In the genomic region with DNA sequence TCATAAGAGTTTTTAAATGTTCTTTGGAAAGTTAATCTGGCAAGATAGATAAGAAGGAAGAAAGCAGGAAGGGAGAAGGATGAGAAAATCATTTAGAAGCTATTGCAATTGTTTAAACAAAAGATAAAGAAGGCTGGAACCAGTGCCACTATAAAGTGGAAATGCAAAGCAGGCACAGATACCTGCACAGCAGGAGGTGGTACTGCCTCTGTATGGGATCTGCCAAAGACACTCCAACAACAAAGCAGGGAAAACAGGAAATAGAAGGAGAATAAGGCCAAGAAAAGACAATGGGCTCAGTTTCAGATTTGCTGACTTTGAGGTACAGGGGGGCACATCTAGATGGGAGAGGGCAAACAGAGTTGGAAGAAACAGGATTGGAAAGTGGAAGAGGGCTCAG, we compare ENCODE assay signal across 31 cellular contexts.
"Had no signal": no experiment of that assay in that cellular context is flagged by ENCODE, and none has a peak within 500 bp of the region (broad histone marks: within the 10 kb centered on the region; RNA-seq: fewer than 3 reads in every experiment).

No MANE protein-coding gene starts in this region.

- H3K27me3 ChIP-seq: adrenal gland, body of pancreas, breast epithelium, Peyer's patch, SJSA1 had no signal

- H3K27ac ChIP-seq: adrenal gland, body of pancreas, breast epithelium, Peyer's patch, SJSA1 had no signal

- H3K4me3 Mint-ChIP-seq: activated CD4-positive, alpha-beta T cell treated with anti-CD3 and anti-CD28 coated beads for 36 hours; activated CD4-positive, alpha-beta T cell treated with anti-CD3 and anti-CD28 coated beads, Interleukin-2, amount 10 ng/mL, durations not matched to agents 7 days and 5 days; activated naive CD4-positive, alpha-beta T cell treated with anti-CD3 and anti-CD28 coated beads for 36 hours; activated T-cell treated with anti-CD3 and anti-CD28 coated beads, Interleukin-2, amount 50 U/mL, for 4 hours; activated T-helper 1 cell treated with anti-CD3 and anti-CD28 coated beads, Interleukin-12 subunit alpha, Interleukin-12 subunit beta, Interleukin-2, Interleukin-4 antibody, amounts not matched to agents 30 ng/mL and 10 ng/mL and 1 ng/mL, durations not matched to agents 14 hours and 24 hours and 36 hours; T-helper 1 cell treated with Interleukin-12 subunit alpha and Interleukin-12 subunit beta and Interleukin-4 antibody, amounts not matched to agents 30 μg/mL and 1 μg/mL, for 36 hours; T-helper 2 cell treated with Interferon-gamma antibody and Interleukin-4, amounts not matched to agents 5 μg/mL and 100 μg/mL, for 36 hours had no signal

- H3K4me1 Mint-ChIP-seq: activated CD4-positive, alpha-beta T cell treated with anti-CD3 and anti-CD28 coated beads for 36 hours; activated CD4-positive, alpha-beta T cell treated with anti-CD3 and anti-CD28 coated beads, Interleukin-2, amount 10 ng/mL, durations not matched to agents 7 days and 5 days had no signal

- ATAC-seq: activated CD4-positive, alpha-beta T cell treated with anti-CD3 and anti-CD28 coated beads for 36 hours; activated CD4-positive, CD25-positive, alpha-beta regulatory T cell treated with anti-CD3 and anti-CD28 coated beads, Interleukin-2, amount 50 U/mL, for 24 hours; activated naive CD4-positive, alpha-beta T cell treated with anti-CD3 and anti-CD28 coated beads, Interleukin-2, amount 50 U/mL, for 72 hours; activated T-cell treated with anti-CD3 and anti-CD28 coated beads, Interleukin-2, amount 50 U/mL, for 4 hours; body of pancreas; PC-3 had no signal

- H3K4me1 ChIP-seq: adrenal gland, body of pancreas, breast epithelium, Peyer's patch, SJSA1 had no signal

- H3K4me3 ChIP-seq: adrenal gland, body of pancreas, breast epithelium, Peyer's patch, SJSA1 had no signal

- H3K9me3 ChIP-seq: adrenal gland, body of pancreas, breast epithelium, Peyer's patch, SJSA1, SK-N-SH had no signal

- DNase-seq: activated CD4-positive, alpha-beta T cell treated with anti-CD3 and anti-CD28 coated beads for 36 hours; activated CD4-positive, alpha-beta T cell treated with anti-CD3 and anti-CD28 coated beads, Interleukin-2, amount 10 ng/mL, durations not matched to agents 7 days and 5 days; activated CD4-positive, alpha-beta T cell treated with anti-CD3 and anti-CD28 coated beads, Interleukin-2, amount 50 U/mL, for 48 hours; activated CD8-positive, alpha-beta memory T cell treated with anti-CD3 and anti-CD28 coated beads, Interleukin-2, amount 50 U/mL, for 4 hours; activated gamma-delta T cell treated with Interleukin-2 at 50 U/mL for 16 hours; activated naive CD4-positive, alpha-beta T cell treated with anti-CD3 and anti-CD28 coated beads for 36 hours; activated T-cell treated with anti-CD3 and anti-CD28 coated beads for 4 hours; activated T-cell treated with anti-CD3 and anti-CD28 coated beads, Interleukin-2, amount 50 U/mL, for 4 hours; adrenal gland; body of pancreas; NCI-H1105; NCI-H1417 treated with DMSO at 0.1 percent for 48 hours; NCI-H187 treated with DMSO at 0.1 percent for 48 hours; NCI-H2081; NCI-H345; NCI-H510A; NCI-H526; NCI-H748 treated with DMSO at 0.1 percent for 48 hours; NK-92 treated with Interleukin-12 subunit alpha and Interleukin-12 subunit beta, amount 100 ng/mL, for 24 hours; PC-3; Peyer's patch; RPMI8226; SHP77 treated with DMSO at 0.1 percent for 48 hours; SK-N-SH had no signal

- H3K9me3 Mint-ChIP-seq: activated CD4-positive, alpha-beta T cell treated with anti-CD3 and anti-CD28 coated beads, Interleukin-2, amount 10 ng/mL, durations not matched to agents 7 days and 5 days; activated T-helper 1 cell treated with anti-CD3 and anti-CD28 coated beads, Interleukin-12 subunit alpha, Interleukin-12 subunit beta, Interleukin-2, Interleukin-4 antibody, amounts not matched to agents 30 ng/mL and 10 ng/mL and 1 ng/mL, durations not matched to agents 14 hours and 24 hours and 36 hours had no signal

- H3K36me3 Mint-ChIP-seq: activated naive CD4-positive, alpha-beta T cell treated with anti-CD3 and anti-CD28 coated beads, Interleukin-2, amount 50 U/mL, for 72 hours had no signal

- H3K27ac Mint-ChIP-seq: activated CD4-positive, alpha-beta T cell treated with anti-CD3 and anti-CD28 coated beads for 36 hours; activated CD4-positive, alpha-beta T cell treated with anti-CD3 and anti-CD28 coated beads, Interleukin-2, amount 10 ng/mL, durations not matched to agents 7 days and 5 days; activated naive CD4-positive, alpha-beta T cell treated with anti-CD3 and anti-CD28 coated beads for 36 hours; activated naive CD4-positive, alpha-beta T cell treated with anti-CD3 and anti-CD28 coated beads, Interleukin-2, amount 50 U/mL, for 72 hours; activated T-helper 1 cell treated with anti-CD3 and anti-CD28 coated beads, Interleukin-12 subunit alpha, Interleukin-12 subunit beta, Interleukin-2, Interleukin-4 antibody, amounts not matched to agents 30 ng/mL and 10 ng/mL and 1 ng/mL, durations not matched to agents 14 hours and 24 hours and 36 hours; T-helper 1 cell treated with Interleukin-12 subunit alpha and Interleukin-12 subunit beta and Interleukin-4 antibody, amounts not matched to agents 30 μg/mL and 1 μg/mL, for 36 hours; T-helper 2 cell treated with Interferon-gamma antibody and Interleukin-4, amounts not matched to agents 5 μg/mL and 100 μg/mL, for 36 hours had no signal

- H3K27me3 Mint-ChIP-seq: activated CD4-positive, alpha-beta T cell treated with anti-CD3 and anti-CD28 coated beads for 36 hours; activated CD4-positive, alpha-beta T cell treated with anti-CD3 and anti-CD28 coated beads, Interleukin-2, amount 10 ng/mL, durations not matched to agents 7 days and 5 days had no signal

- H3K36me3 ChIP-seq: adrenal gland, breast epithelium, Peyer's patch, SJSA1 had no signal
